In genomic region chr20:21303061-21303871, GRCh38 we compare ENCODE assay signal across 8 cellular contexts. TPM values are rescaled to one million over a fixed set of nuclear protein-coding genes. Genes with fewer than 3 reads are reported as not detected.
A peak's percentile ranks its signal among the peaks of the same experiment; 100 is the strongest.
DNase-seq lines count a peak whose midpoint lies in the region; ATAC-seq and TF ChIP-seq lines count a peak whose summit lies in the region.

TSS of gene XRN2 (plus strand) at chr20:21303331. CDS start at chr20:21303399, 68 bp downstream.

- H4K20me1 ChIP-seq in osteoblast (ENCODE audit: insufficient read depth, low read length) = peaks cover 25% of the 10 kb centered on the region

- TF ChIP-seq CTCF in GM10248 (IDR thresholded peaks at IDR 0.05; ENCODE audit: control extremely low read depth, extremely low read depth, low read depth, missing control alignments) (no peak), osteoblast (IDR thresholded peaks at IDR 0.05; ENCODE audit: extremely low read depth, low read depth, low read length) (no peak), thoracic aorta (IDR thresholded peaks at IDR 0.05) (no peak)

- H3K36me3 Mint-ChIP-seq in activated naive CD4-positive, alpha-beta T cell treated with anti-CD3 and anti-CD28 coated beads, Interleukin-2, amount 50 U/mL, for 72 hours = peaks cover 22 to 26% of the 10 kb centered on the region in 2 donors

- ATAC-seq in HG02610 (IDR thresholded peaks at IDR 0.05; ENCODE audit: unreplicated experiment) (peak; percentile 92), SK-N-SH treated with all-trans-retinoic acid at 6 μM for 48 hours (peak; percentile 95), thoracic aorta (ENCODE audit: insufficient number of reproducible peaks, low FRiP score, low read depth) (peak; percentile 98)
- peak; percentile 91 to 93 for ATAC-seq in activated naive CD4-positive, alpha-beta T cell treated with anti-CD3 and anti-CD28 coated beads, Interleukin-2, amount 50 U/mL, for 72 hours

- H3K27ac Mint-ChIP-seq in activated naive CD4-positive, alpha-beta T cell treated with anti-CD3 and anti-CD28 coated beads, Interleukin-2, amount 50 U/mL, for 72 hours = peak within 1 kb of the TSS; percentile 97 to 99

- peak within 1 kb of the TSS; percentile 100 for H3K4me2 ChIP-seq in osteoblast (ENCODE audit: insufficient read depth, low read length)

- peak; percentile 94 for DNase-seq in GM10248 (ENCODE audit: extremely low spot score)
- peak; percentile 92 for DNase-seq in NCI-H1092 (lab: John Stamatoyannopoulos, UW)
- peak; percentile 92 to 93 for DNase-seq in activated naive CD4-positive, alpha-beta T cell treated with anti-CD3 and anti-CD28 coated beads, Interleukin-2, amount 50 U/mL, for 72 hours (ENCODE audit: low spot score in 2 of 2)
- DNase-seq in glomerular visceral epithelial cell (ENCODE audit: extremely low spot score) = peak; percentile 96
- peak; percentile 97 for DNase-seq in osteoblast (ENCODE audit: insufficient read length, low spot score, missing footprints)
- DNase-seq in thoracic aorta (ENCODE audit: low spot score) = peak; percentile 89

- H3K27me3 ChIP-seq in osteoblast (ENCODE audit: insufficient read depth, low read length) (no peaks in the 10 kb centered on the region), thoracic aorta (replicated peaks; ENCODE audit: insufficient read depth) (no peaks in the 10 kb centered on the region)

- peaks cover 45% of the 10 kb centered on the region for H3K79me2 ChIP-seq in osteoblast (ENCODE audit: insufficient read depth, low read length)

- CTCF ChIA-PET in GM10248 (lab: Yijun Ruan, JAX) = interaction anchor here (1.1 to 1.4 kb wide), 6 partner anchors 9 to 27 kb away, joined by 3 to 5 read pairs (median 4); no protein-coding TSS in a partner anchor

- peaks cover 19% of the 10 kb centered on the region for H3K4me1 ChIP-seq in osteoblast (ENCODE audit: insufficient read depth, low read length)
- peaks cover 9 to 14% of the 10 kb centered on the region in 2 donors for H3K4me1 ChIP-seq in thoracic aorta (ENCODE audit: control insufficient read depth in 1 of 2, low read depth in 2 of 2)

- H3K4me3 ChIP-seq in osteoblast (ENCODE audit: insufficient read depth, low read length) (peak within 1 kb of the TSS; percentile 89), thoracic aorta (peak within 1 kb of the TSS; percentile 86)

- peaks cover 2% of the 10 kb centered on the region for H3K36me3 ChIP-seq in osteoblast (ENCODE audit: insufficient read depth, low read length)
- no peaks in the 10 kb centered on the region for H3K36me3 ChIP-seq in thoracic aorta

- H3K9me3 ChIP-seq in osteoblast (ENCODE audit: low read depth, low read length) (no peaks in the 10 kb centered on the region), thoracic aorta (no peaks in the 10 kb centered on the region)

- H3K27ac ChIP-seq in osteoblast (ENCODE audit: low read depth, low read length) (peak within 1 kb of the TSS; percentile 94), thoracic aorta (peak within 1 kb of the TSS; percentile 92 to 96)

- POLR2A ChIA-PET in GM10248 (lab: Yijun Ruan, JAX) = interaction anchor here (0.6 to 1.5 kb wide), 2 partner anchors 9 to 1471 kb away, joined by 3 to 9 read pairs; no protein-coding TSS in a partner anchor

- peak within 1 kb of the TSS; percentile 98 for H2AFZ ChIP-seq in osteoblast (ENCODE audit: low read length)

- H3K9me3 Mint-ChIP-seq in activated naive CD4-positive, alpha-beta T cell treated with anti-CD3 and anti-CD28 coated beads, Interleukin-2, amount 50 U/mL, for 72 hours = no peaks in the 10 kb centered on the region

TF ChIP-seq in SK-N-SH treated with all-trans-retinoic acid at 6 μM for 48 hours, 23 proteins besides CTCF, POLR2A, EP300 and RAD21:
- 0 out of 2 replicates have a peak, but pooled peaks have one; percentile 37 for TF ChIP-seq SNAI2 (CRISPR knock-in tag; IDR thresholded peaks at IDR 0.05)
- no peak for TF ChIP-seq OSR1 (CRISPR knock-in tag; IDR thresholded peaks at IDR 0.05)
- no peak for TF ChIP-seq POU6F1 (CRISPR knock-in tag; IDR thresholded peaks at IDR 0.05; ENCODE audit: borderline replicate concordance, low read depth)
- no peak for TF ChIP-seq PPARA (CRISPR knock-in tag; IDR thresholded peaks at IDR 0.05; ENCODE audit: borderline replicate concordance)
- TF ChIP-seq BACH2 (CRISPR knock-in tag; IDR thresholded peaks at IDR 0.05; ENCODE audit: borderline replicate concordance) = no peak
- 0 out of 2 replicates have a peak, but pooled peaks have one; percentile 6 for TF ChIP-seq ZFP3 (CRISPR knock-in tag; IDR thresholded peaks at IDR 0.05)
- TF ChIP-seq, protein P1, sequence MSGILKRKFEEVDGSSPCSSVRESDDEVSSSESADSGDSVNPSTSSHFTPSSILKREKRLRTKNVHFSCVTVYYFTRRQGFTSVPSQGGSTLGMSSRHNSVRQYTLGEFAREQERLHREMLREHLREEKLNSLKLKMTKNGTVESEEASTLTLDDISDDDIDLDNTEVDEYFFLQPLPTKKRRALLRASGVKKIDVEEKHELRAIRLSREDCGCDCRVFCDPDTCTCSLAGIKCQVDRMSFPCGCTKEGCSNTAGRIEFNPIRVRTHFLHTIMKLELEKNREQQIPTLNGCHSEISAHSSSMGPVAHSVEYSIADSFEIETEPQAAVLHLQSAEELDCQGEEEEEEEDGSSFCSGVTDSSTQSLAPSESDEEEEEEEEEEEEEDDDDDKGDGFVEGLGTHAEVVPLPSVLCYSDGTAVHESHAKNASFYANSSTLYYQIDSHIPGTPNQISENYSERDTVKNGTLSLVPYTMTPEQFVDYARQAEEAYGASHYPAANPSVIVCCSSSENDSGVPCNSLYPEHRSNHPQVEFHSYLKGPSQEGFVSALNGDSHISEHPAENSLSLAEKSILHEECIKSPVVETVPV (CRISPR knock-in tag; IDR thresholded peaks at IDR 0.05) = no peak
- TF ChIP-seq ZFP30 (CRISPR knock-in tag; IDR thresholded peaks at IDR 0.05) = no peak
- TF ChIP-seq ARNTL (CRISPR knock-in tag; IDR thresholded peaks at IDR 0.05; ENCODE audit: borderline replicate concordance, low read depth) = no peak
- TF ChIP-seq TCF4 (CRISPR knock-in tag; IDR thresholded peaks at IDR 0.05; ENCODE audit: borderline replicate concordance) = no peak
- no peak for TF ChIP-seq ZNF565 (CRISPR knock-in tag; conservative IDR thresholded peaks at IDR 0.05; ENCODE audit: low read depth)
- no peak for TF ChIP-seq ISL1 (CRISPR knock-in tag; IDR thresholded peaks at IDR 0.05)
- no peak for TF ChIP-seq CSDC2 (CRISPR knock-in tag; IDR thresholded peaks at IDR 0.05)
- TF ChIP-seq, protein P2, sequence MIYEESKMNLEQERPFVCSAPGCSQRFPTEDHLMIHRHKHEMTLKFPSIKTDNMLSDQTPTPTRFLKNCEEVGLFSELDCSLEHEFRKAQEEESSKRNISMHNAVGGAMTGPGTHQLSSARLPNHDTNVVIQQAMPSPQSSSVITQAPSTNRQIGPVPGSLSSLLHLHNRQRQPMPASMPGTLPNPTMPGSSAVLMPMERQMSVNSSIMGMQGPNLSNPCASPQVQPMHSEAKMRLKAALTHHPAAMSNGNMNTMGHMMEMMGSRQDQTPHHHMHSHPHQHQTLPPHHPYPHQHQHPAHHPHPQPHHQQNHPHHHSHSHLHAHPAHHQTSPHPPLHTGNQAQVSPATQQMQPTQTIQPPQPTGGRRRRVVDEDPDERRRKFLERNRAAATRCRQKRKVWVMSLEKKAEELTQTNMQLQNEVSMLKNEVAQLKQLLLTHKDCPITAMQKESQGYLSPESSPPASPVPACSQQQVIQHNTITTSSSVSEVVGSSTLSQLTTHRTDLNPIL (CRISPR knock-in tag; IDR thresholded peaks at IDR 0.05; ENCODE audit: low read depth) = no peak
- TF ChIP-seq ESRRG (CRISPR knock-in tag; IDR thresholded peaks at IDR 0.05) = no peak
- TF ChIP-seq ZC3H10 (CRISPR knock-in tag; IDR thresholded peaks at IDR 0.05) = no peak
- 0 out of 2 replicates have a peak, but pooled peaks have one; percentile 63 for TF ChIP-seq GLIS3 (CRISPR knock-in tag; IDR thresholded peaks at IDR 0.05)
- TF ChIP-seq ZNF70 (CRISPR knock-in tag; IDR thresholded peaks at IDR 0.05) = no peak

RNA-seq across cellular contexts. Expression of gene XRN2, which starts in this region (rescaled TPM):
- 10 to 100 TPM; 55.5 to 87.4 TPM for total RNA-seq in activated naive CD4-positive, alpha-beta T cell treated with anti-CD3 and anti-CD28 coated beads, Interleukin-2, amount 50 U/mL, for 72 hours
- 124 and 125 TPM in 2 replicates for total RNA-seq in osteoblast
- 10 to 100 TPM; 44.7 to 72.2 TPM for total RNA-seq in thoracic aorta

Comparison
In these comparisons a context has a peak if more than half of its experiments do, and no peak if none do; other contexts are left out.
1. Peak in every context shown above with its lines: DNase-seq, ATAC-seq, H3K4me3 ChIP-seq and H3K27ac ChIP-seq.